Comparison of ENCODE assay signal across 2 cellular contexts in genomic region chr1:236407059-236407458, GRCh38.
TF ChIP-seq lines count a peak whose summit lies in the region.

No MANE protein-coding gene starts in this region.

TF ChIP-seq in HepG2, 621 proteins besides CTCF, POLR2A, EP300 and RAD21:
- TF ChIP-seq ZNF121 (CRISPR knock-in tag; IDR thresholded peaks at IDR 0.05) (no peak), SP2 (CRISPR knock-in tag; IDR thresholded peaks at IDR 0.05) (no peak), ZNF768 (CRISPR knock-in tag; IDR thresholded peaks at IDR 0.05) (peak; percentile 30; the same call in 1 of the 2 replicates)

TF ChIP-seq in K562, 482 proteins besides CTCF, POLR2A, EP300 and RAD21:
- TF ChIP-seq SAFB (IDR thresholded peaks at IDR 0.05; ENCODE audit: borderline replicate concordance, low read depth, low read length), result no peak
- TF ChIP-seq AFF4 (CRISPR knock-in tag; IDR thresholded peaks at IDR 0.05), result no peak
- no peak for TF ChIP-seq NELFE (IDR thresholded peaks at IDR 0.05; ENCODE audit: insufficient read depth, insufficient read length)
- no peak for TF ChIP-seq RFX5 (IDR thresholded peaks at IDR 0.05; ENCODE audit: low read depth, low read length)
- no peak for TF ChIP-seq BCLAF1 (IDR thresholded peaks at IDR 0.05; ENCODE audit: borderline replicate concordance in 1 of 2, control insufficient read depth in 1 of 2, low read depth in 2 of 2, low read length in 1 of 2)
- no peak for TF ChIP-seq NR0B1 (IDR thresholded peaks at IDR 0.05; ENCODE audit: partially characterized antibody)
- TF ChIP-seq ZNF551 (CRISPR knock-in tag; IDR thresholded peaks at IDR 0.05), result no peak
- no peak for TF ChIP-seq ZNF197 (CRISPR knock-in tag; IDR thresholded peaks at IDR 0.05; ENCODE audit: low read depth)
- TF ChIP-seq ZBTB9 (CRISPR knock-in tag; IDR thresholded peaks at IDR 0.05), result no peak
- TF ChIP-seq XRCC4 (IDR thresholded peaks at IDR 0.05; ENCODE audit: extremely low read depth, insufficient read depth, insufficient read length), result no peak
- no peak for TF ChIP-seq NR4A1 (CRISPR knock-in tag; IDR thresholded peaks at IDR 0.05)
- no peak for TF ChIP-seq NR4A1 (tag; IDR thresholded peaks at IDR 0.05)
- no peak for TF ChIP-seq ATF4 (CRISPR knock-in tag; IDR thresholded peaks at IDR 0.05)
- no peak for TF ChIP-seq GTF2E2 (tag; IDR thresholded peaks at IDR 0.05)
- no peak for TF ChIP-seq KAT8 (IDR thresholded peaks at IDR 0.05; ENCODE audit: low read depth)
- TF ChIP-seq MAFF (IDR thresholded peaks at IDR 0.05; ENCODE audit: low read length), result no peak
- TF ChIP-seq NR3C1 (CRISPR knock-in tag; IDR thresholded peaks at IDR 0.05), result no peak
- no peak for TF ChIP-seq COPS2 (conservative IDR thresholded peaks at IDR 0.05)
- TF ChIP-seq HMG20B (CRISPR knock-in tag; IDR thresholded peaks at IDR 0.05), result no peak
TF ChIP-seq in K562: peak in this region for 0.
